In the genomic region with DNA sequence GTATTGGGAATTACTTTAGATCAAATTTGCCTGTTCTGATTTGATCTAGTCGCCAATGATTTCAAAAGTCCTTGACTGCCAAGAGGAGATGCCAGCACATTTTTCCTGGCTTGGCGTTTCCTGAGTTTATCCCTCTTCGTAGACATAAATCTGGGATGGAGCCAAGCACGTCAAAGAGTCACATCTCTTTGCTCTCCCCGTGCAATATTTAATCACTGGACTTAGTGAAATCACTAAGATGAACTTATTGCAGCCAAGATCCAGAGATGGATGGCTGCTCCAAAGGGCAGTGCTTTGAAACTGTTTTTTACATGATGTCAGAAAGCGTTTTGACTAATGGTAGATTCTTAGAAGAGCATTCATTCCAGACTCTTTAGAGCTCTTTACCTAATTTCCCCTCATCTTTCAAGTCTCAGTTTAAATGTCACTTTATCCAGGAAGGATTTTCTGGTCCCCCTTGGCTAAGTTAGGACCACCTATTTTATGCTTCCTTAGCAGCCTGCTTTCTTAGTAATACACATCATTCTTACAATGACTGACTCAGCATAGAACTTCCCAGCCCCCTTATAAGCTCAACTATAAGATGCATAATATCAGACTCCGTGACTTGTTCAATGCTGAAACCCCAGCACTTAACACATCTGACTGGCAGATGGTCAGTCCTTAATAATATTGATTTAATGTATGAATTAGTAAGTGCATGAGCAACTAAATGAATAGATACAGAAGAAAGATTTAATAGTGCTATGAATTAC, we compare ENCODE assay signal across 21 cellular contexts.
DNase-seq lines count a peak whose midpoint lies in the region; ATAC-seq and TF ChIP-seq lines count a peak whose summit lies in the region.
"Had no signal": no experiment of that assay in that cellular context is flagged by ENCODE, and none has a peak within 500 bp of the region (broad histone marks: within the 10 kb centered on the region; RNA-seq: fewer than 3 reads in every experiment).

No MANE protein-coding gene starts in this region.

- no peak overlapping the region for H3K4me3 ChIP-seq in astrocyte of the cerebellum (ENCODE audit: low read depth, low read length)
- no peak overlapping the region for H3K4me3 ChIP-seq in right lobe of liver
- H3K4me3 ChIP-seq: gastrocnemius medialis, mucosa of descending colon, uterus had no signal

- H3K27me3 ChIP-seq in right lobe of liver = no peaks in the 10 kb centered on the region
- H3K27me3 ChIP-seq: gastrocnemius medialis, neutrophil, uterus had no signal

- no peak overlapping the region for H3K27ac ChIP-seq in right lobe of liver
- H3K27ac ChIP-seq: gastrocnemius medialis, neutrophil, uterus had no signal

- in situ Hi-C loops in astrocyte of the cerebellum (cut with HindIII; ENCODE audit: low sequenced_read_pairs) = loop anchor here (25.0 kb wide), 1 partner anchor 781 kb away; no protein-coding TSS in a partner anchor

- intact Hi-C loops in right lobe of liver (cut with DNase I) = no loop called here

- no peaks in the 10 kb centered on the region for H3K36me3 ChIP-seq in right lobe of liver
- H3K36me3 ChIP-seq: gastrocnemius medialis, neutrophil, uterus had no signal

- no peak for ATAC-seq in right lobe of liver
- ATAC-seq: activated CD8-positive, alpha-beta T cell treated with anti-CD3 and anti-CD28 coated beads for 36 hours; activated naive CD8-positive, alpha-beta T cell treated with anti-CD3 and anti-CD28 coated beads, Interleukin-2, amount 50 U/mL, for 24 hours; gastrocnemius medialis; left lobe of liver; mucosa of descending colon had no signal

- H3K9me3 ChIP-seq in right lobe of liver = no peaks in the 10 kb centered on the region
- H3K9me3 ChIP-seq: gastrocnemius medialis, mucosa of descending colon, neutrophil, uterus had no signal

- no peak for TF ChIP-seq POLR2A in right lobe of liver (IDR thresholded peaks at IDR 0.05)

- H3K4me1 ChIP-seq in right lobe of liver = no peaks in the 10 kb centered on the region
- H3K4me1 ChIP-seq: gastrocnemius medialis, uterus had no signal

- DNase-seq in AG09319 (ENCODE audit: extremely low read depth, low read depth) (peak; percentile 84), HT1080 (ENCODE audit: low read depth) (peak; percentile 54), astrocyte of the cerebellum (ENCODE audit: low read depth) (peak; percentile 12), myocyte (ENCODE audit: low read depth) (peak; percentile 13), NCI-H1092 (lab: John Stamatoyannopoulos, UW) (no peak), NCI-H748 treated with DMSO at 0.1 percent for 48 hours (lab: John Stamatoyannopoulos, UW) (no peak), right lobe of liver (no peak)
- no peak for DNase-seq in stimulated activated CD4-positive, alpha-beta T cell treated with anti-CD3 and anti-CD28 coated beads, Interleukin-1b, Interleukin-23, amount 100 ng/mL, for 48 hours
- DNase-seq: activated CD8-positive, alpha-beta T cell treated with anti-CD3 and anti-CD28 coated beads for 36 hours; activated naive CD8-positive, alpha-beta T cell treated with anti-CD3 and anti-CD28 coated beads, Interleukin-2, amount 50 U/mL, for 24 hours; AML-193; DMS 273 treated with DMSO at 0.1 percent for 48 hours; gastrocnemius medialis; KG1; NCI-H1417; NCI-H2171; retina; uterus had no signal

- TF ChIP-seq CTCF in AG09319 (IDR thresholded peaks at IDR 0.05; ENCODE audit: low read depth, low read length) (no peak), astrocyte of the cerebellum (IDR thresholded peaks at IDR 0.05; ENCODE audit: low read depth, low read length, missing control alignments) (no peak), right lobe of liver (IDR thresholded peaks at IDR 0.05) (no peak)

- WGBS in right lobe of liver (ENCODE audit: insufficient coverage, low coverage, low lambda C conversion rate, missing lambda C conversion rate) = 37% methylated on average over 7 of the region's 7 CpGs

Comparison
In these comparisons a context has a peak if more than half of its experiments do, and no peak if none do; other contexts are left out.
1. DNase-seq: peak in AG09319 (single experiment), HT1080 (single experiment), astrocyte of the cerebellum (single experiment) and myocyte (single experiment); none in stimulated activated CD4-positive, alpha-beta T cell treated with anti-CD3 and anti-CD28 coated beads, Interleukin-1b, Interleukin-23, amount 100 ng/mL, for 48 hours (single experiment), NCI-H1092 (single experiment), NCI-H748 treated with DMSO at 0.1 percent for 48 hours (single experiment) and right lobe of liver (0 of 3).